In genomic region chr6:168533428-168533827, GRCh38 we compare ENCODE assay signal across 1 cellular context.
TF ChIP-seq lines count a peak whose summit lies in the region.

No MANE protein-coding gene starts in this region.

TF ChIP-seq in HepG2, 621 proteins besides CTCF, POLR2A, EP300 and RAD21 (continued from another document):
- TF ChIP-seq MNT (IDR thresholded peaks at IDR 0.05): no peak
- no peak for TF ChIP-seq CHD2 (IDR thresholded peaks at IDR 0.05; ENCODE audit: low read depth, low read length)
- TF ChIP-seq FOXC1 (CRISPR knock-in tag; IDR thresholded peaks at IDR 0.05; ENCODE audit: borderline replicate concordance): no peak
- no peak for TF ChIP-seq ZSCAN22 (CRISPR knock-in tag; IDR thresholded peaks at IDR 0.05)
- no peak for TF ChIP-seq ZNF543 (CRISPR knock-in tag; IDR thresholded peaks at IDR 0.05)
- no peak for TF ChIP-seq XRCC5 (optimal IDR thresholded peaks at IDR 0.05; ENCODE audit: low read length)
- no peak for TF ChIP-seq PBX3 (CRISPR knock-in tag; IDR thresholded peaks at IDR 0.05; ENCODE audit: borderline replicate concordance)
TF ChIP-seq in HepG2: peak in this region for 0.
